ENCODE assay signal across 8 cellular contexts in genomic region chr2:64404743-64405142, GRCh38. TPM values are rescaled to one million over a fixed set of nuclear protein-coding genes. Genes with fewer than 3 reads are reported as not detected.
DNase-seq lines count a peak whose midpoint lies in the region; ATAC-seq and TF ChIP-seq lines count a peak whose summit lies in the region.

No MANE protein-coding gene starts in this region.

- H3K4me1 ChIP-seq in Peyer's patch: peaks cover 0 to 60% (median 14%) of the 10 kb centered on the region in 4 donors
- peaks cover 9 to 37% of the 10 kb centered on the region in 2 donors for H3K4me1 ChIP-seq in esophagus (ENCODE audit: control insufficient read depth in 2 of 2, insufficient read depth in 2 of 2, low read length in 1 of 2)
- peaks cover 7% of the 10 kb centered on the region for H3K4me1 ChIP-seq in mesenchymal stem cell (ENCODE audit: control insufficient read depth, insufficient read depth, low read depth, low read length)
- peaks cover 0 to 37% (median 30%) of the 10 kb centered on the region in 4 donors for H3K4me1 ChIP-seq in tibial artery

- peak overlapping the region; percentile 35 for H4K8ac ChIP-seq in mesenchymal stem cell (ENCODE audit: low read length)

- peak overlapping the region; percentile 76 for H3K9ac ChIP-seq in mesenchymal stem cell (ENCODE audit: low read length)

- intact Hi-C loops in tibial artery (cut with DNase I; ENCODE audit: low total_unique reads): no loop called here

- WGBS in esophagus, 2 donors: 42 to 51% methylated on average over 9 of the region's 9 CpGs
- WGBS in mesenchymal stem cell: 26% methylated on average over 9 of the region's 9 CpGs

- no peak for TF ChIP-seq POLR2A in Peyer's patch (IDR thresholded peaks at IDR 0.05)

- peak overlapping the region; percentile 94 for H4K91ac ChIP-seq in mesenchymal stem cell (ENCODE audit: low read length)

- TF ChIP-seq CTCF in Peyer's patch (IDR thresholded peaks at IDR 0.05) (no peak), tibial artery (IDR thresholded peaks at IDR 0.05) (no peak)

- no peak overlapping the region for H2AK5ac ChIP-seq in mesenchymal stem cell (ENCODE audit: low read length, severe bottlenecking)

- ATAC-seq in HG02970 (IDR thresholded peaks at IDR 0.05; ENCODE audit: low FRiP score, unreplicated experiment) (no peak), HG02623 (IDR thresholded peaks at IDR 0.05; ENCODE audit: unreplicated experiment) (no peak), HG03139 (IDR thresholded peaks at IDR 0.05; ENCODE audit: unreplicated experiment) (no peak)

- H2AFZ ChIP-seq in mesenchymal stem cell (ENCODE audit: low read depth, low read length): no peak overlapping the region

- DNase-seq in Peyer's patch (peak in 2 of 3 donors; percentile 82 to 83), mesenchymal stem cell (peak; percentile 69), tibial artery (peak; percentile 23 to 68)
- no peak for DNase-seq in activated effector memory CD4-positive, alpha-beta T cell treated with anti-CD3 and anti-CD28 coated beads, Interleukin-2, amount 50 U/mL, for 16 hours

- H3K79me1 ChIP-seq in mesenchymal stem cell (replicated peaks; ENCODE audit: low read length, poor library complexity, severe bottlenecking): no peaks in the 10 kb centered on the region

- H3K18ac ChIP-seq in mesenchymal stem cell (ENCODE audit: low read depth in 1 of 2, low read length in 2 of 2): peak overlapping the region; percentile 56 to 84

- H2BK5ac ChIP-seq in mesenchymal stem cell (ENCODE audit: low read depth, low read length, poor library complexity, severe bottlenecking): no peak overlapping the region

- no peak overlapping the region for H3K23ac ChIP-seq in mesenchymal stem cell (ENCODE audit: low read length in 2 of 2)

- H3K4ac ChIP-seq in mesenchymal stem cell (ENCODE audit: low read depth in 1 of 2, low read length in 2 of 2): peak overlapping the region; percentile 39 to 83

- peak overlapping the region; percentile 54 for H2BK15ac ChIP-seq in mesenchymal stem cell (ENCODE audit: low read depth, poor library complexity, severe bottlenecking)

- no peak overlapping the region for H3K4me2 ChIP-seq in mesenchymal stem cell (ENCODE audit: low read length, poor library complexity, severe bottlenecking)

- H3K27me3 ChIP-seq in Peyer's patch: no peaks in the 10 kb centered on the region
- no peaks in the 10 kb centered on the region for H3K27me3 ChIP-seq in esophagus (ENCODE audit: control insufficient read depth in 1 of 2, insufficient read depth in 2 of 2, low read length in 2 of 2)
- H3K27me3 ChIP-seq in mesenchymal stem cell (ENCODE audit: control insufficient read depth in 1 of 2, insufficient read depth in 1 of 2, low read length in 2 of 2): peaks cover 0 to 6% of the 10 kb centered on the region in 2 experiments
- H3K27me3 ChIP-seq in tibial artery: no peaks in the 10 kb centered on the region

- H3K27ac ChIP-seq in Peyer's patch: peak overlapping the region; percentile 21 to 93 (median 80)
- peak overlapping the region; percentile 48 to 73 for H3K27ac ChIP-seq in esophagus (ENCODE audit: low read depth in 2 of 2, low read length in 1 of 2)
- H3K27ac ChIP-seq in mesenchymal stem cell (ENCODE audit: low read length, poor library complexity, severe bottlenecking): no peak overlapping the region
- peak overlapping the region; percentile 79 to 80 for H3K27ac ChIP-seq in tibial artery

- H3K36me3 ChIP-seq in Peyer's patch (no peaks in the 10 kb centered on the region), esophagus (ENCODE audit: control insufficient read depth in 2 of 2, insufficient read depth in 2 of 2, low read length in 1 of 2) (no peaks in the 10 kb centered on the region), mesenchymal stem cell (ENCODE audit: control insufficient read depth in 1 of 2, insufficient read depth in 2 of 2, low read depth in 1 of 2, low read length in 2 of 2) (no peaks in the 10 kb centered on the region), tibial artery (no peaks in the 10 kb centered on the region)

- peak overlapping the region; percentile 65 for H2BK120ac ChIP-seq in mesenchymal stem cell (ENCODE audit: low read depth, low read length)

- H3K14ac ChIP-seq in mesenchymal stem cell (ENCODE audit: low read length in 2 of 2): no peak overlapping the region

- H3K4me3 ChIP-seq in Peyer's patch: no peak overlapping the region
- no peak overlapping the region for H3K4me3 ChIP-seq in esophagus (ENCODE audit: low read depth in 1 of 2, low read length in 2 of 2)
- H3K4me3 ChIP-seq in mesenchymal stem cell (ENCODE audit: insufficient read depth in 1 of 2, low read depth in 1 of 2, low read length in 2 of 2): no peak overlapping the region
- H3K4me3 ChIP-seq in tibial artery: peak overlapping the region in 1 of 2 donors; percentile 8

- H2BK12ac ChIP-seq in mesenchymal stem cell (ENCODE audit: low read length in 2 of 2): peak overlapping the region; percentile 49 to 65

- no peaks in the 10 kb centered on the region for H3K9me3 ChIP-seq in Peyer's patch
- H3K9me3 ChIP-seq in esophagus (ENCODE audit: control insufficient read depth in 2 of 2, insufficient read depth in 1 of 2, low read depth in 1 of 2, low read length in 1 of 2): no peaks in the 10 kb centered on the region
- H3K9me3 ChIP-seq in mesenchymal stem cell (ENCODE audit: control insufficient read depth, low read length): no peaks in the 10 kb centered on the region
- no peaks in the 10 kb centered on the region for H3K9me3 ChIP-seq in tibial artery

RNA-seq across cellular contexts. Expression of gene LGALSL, which starts 49.2 kb away (rescaled TPM):
- total RNA-seq in Peyer's patch: 10 to 100 TPM; 17.8 to 56.1 (median 31.5) TPM
- 10 to 100 TPM; 16.8 to 21.4 TPM for polyA plus RNA-seq in esophagus
- 8.2 TPM for polyA plus RNA-seq in mesenchymal stem cell (2013, experiment 1 of 2)
- 9.2 TPM for polyA plus RNA-seq in mesenchymal stem cell (2013, experiment 2 of 2)
